In the genomic region with DNA sequence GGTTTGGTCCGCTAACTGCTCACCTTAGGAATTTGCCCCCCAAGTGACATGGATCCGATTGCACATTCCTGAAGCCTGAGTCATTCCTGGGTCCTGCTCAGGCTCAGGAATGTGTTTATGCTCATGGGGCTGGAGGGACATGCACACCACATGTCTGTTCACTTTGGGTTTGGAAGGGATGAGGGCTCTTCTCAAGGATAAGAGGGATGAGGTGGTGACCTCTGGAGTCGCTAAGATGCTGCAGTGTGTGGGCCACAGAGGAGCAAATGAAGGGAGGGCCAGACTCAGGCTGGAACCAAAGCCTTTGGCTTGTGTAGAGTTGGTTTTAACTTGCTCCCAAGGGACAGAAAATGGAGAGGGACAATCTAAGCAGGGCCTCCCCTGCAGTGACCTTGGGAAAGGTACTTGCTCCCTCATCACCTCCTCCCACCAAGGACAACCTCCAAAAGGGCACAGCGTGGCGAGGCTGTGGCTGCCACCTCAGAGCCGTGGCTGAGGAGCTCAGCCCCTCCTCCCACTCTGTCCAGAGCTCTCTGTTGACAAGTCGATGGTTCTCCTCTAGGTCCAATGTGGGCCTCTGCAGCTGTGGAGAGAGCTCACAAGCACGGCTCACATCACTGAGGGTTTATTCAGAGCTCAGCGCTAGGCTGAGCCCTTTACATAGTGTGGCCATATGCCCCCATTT, we compare ENCODE assay signal across 1 cellular context.
TF ChIP-seq lines count a peak whose summit lies in the region.

No MANE protein-coding gene starts in this region.

TF ChIP-seq in HepG2, 621 proteins besides CTCF, POLR2A, EP300 and RAD21 (continued from another document and continues in another):
- TF ChIP-seq, protein P1, sequence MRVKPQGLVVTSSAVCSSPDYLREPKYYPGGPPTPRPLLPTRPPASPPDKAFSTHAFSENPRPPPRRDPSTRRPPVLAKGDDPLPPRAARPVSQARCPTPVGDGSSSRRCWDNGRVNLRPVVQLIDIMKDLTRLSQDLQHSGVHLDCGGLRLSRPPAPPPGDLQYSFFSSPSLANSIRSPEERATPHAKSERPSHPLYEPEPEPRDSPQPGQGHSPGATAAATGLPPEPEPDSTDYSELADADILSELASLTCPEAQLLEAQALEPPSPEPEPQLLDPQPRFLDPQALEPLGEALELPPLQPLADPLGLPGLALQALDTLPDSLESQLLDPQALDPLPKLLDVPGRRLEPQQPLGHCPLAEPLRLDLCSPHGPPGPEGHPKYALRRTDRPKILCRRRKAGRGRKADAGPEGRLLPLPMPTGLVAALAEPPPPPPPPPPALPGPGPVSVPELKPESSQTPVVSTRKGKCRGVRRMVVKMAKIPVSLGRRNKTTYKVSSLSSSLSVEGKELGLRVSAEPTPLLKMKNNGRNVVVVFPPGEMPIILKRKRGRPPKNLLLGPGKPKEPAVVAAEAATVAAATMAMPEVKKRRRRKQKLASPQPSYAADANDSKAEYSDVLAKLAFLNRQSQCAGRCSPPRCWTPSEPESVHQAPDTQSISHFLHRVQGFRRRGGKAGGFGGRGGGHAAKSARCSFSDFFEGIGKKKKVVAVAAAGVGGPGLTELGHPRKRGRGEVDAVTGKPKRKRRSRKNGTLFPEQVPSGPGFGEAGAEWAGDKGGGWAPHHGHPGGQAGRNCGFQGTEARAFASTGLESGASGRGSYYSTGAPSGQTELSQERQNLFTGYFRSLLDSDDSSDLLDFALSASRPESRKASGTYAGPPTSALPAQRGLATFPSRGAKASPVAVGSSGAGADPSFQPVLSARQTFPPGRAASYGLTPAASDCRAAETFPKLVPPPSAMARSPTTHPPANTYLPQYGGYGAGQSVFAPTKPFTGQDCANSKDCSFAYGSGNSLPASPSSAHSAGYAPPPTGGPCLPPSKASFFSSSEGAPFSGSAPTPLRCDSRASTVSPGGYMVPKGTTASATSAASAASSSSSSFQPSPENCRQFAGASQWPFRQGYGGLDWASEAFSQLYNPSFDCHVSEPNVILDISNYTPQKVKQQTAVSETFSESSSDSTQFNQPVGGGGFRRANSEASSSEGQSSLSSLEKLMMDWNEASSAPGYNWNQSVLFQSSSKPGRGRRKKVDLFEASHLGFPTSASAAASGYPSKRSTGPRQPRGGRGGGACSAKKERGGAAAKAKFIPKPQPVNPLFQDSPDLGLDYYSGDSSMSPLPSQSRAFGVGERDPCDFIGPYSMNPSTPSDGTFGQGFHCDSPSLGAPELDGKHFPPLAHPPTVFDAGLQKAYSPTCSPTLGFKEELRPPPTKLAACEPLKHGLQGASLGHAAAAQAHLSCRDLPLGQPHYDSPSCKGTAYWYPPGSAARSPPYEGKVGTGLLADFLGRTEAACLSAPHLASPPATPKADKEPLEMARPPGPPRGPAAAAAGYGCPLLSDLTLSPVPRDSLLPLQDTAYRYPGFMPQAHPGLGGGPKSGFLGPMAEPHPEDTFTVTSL (CRISPR knock-in tag; IDR thresholded peaks at IDR 0.05; ENCODE audit: borderline replicate concordance), result peak; percentile 81; the same call in 1 of the 2 replicates
- TF ChIP-seq, protein P2, sequence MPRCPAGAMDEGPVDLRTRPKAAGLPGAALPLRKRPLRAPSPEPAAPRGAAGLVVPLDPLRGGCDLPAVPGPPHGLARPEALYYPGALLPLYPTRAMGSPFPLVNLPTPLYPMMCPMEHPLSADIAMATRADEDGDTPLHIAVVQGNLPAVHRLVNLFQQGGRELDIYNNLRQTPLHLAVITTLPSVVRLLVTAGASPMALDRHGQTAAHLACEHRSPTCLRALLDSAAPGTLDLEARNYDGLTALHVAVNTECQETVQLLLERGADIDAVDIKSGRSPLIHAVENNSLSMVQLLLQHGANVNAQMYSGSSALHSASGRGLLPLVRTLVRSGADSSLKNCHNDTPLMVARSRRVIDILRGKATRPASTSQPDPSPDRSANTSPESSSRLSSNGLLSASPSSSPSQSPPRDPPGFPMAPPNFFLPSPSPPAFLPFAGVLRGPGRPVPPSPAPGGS (CRISPR knock-in tag; IDR thresholded peaks at IDR 0.05), result no peak; the same call in 1 of the 2 replicates
- peak; percentile 23 for TF ChIP-seq YY1 (IDR thresholded peaks at IDR 0.05; ENCODE audit: insufficient read depth, insufficient replicate concordance, low read depth, low read length)
- no peak for TF ChIP-seq TSC22D2 (CRISPR knock-in tag; IDR thresholded peaks at IDR 0.05; ENCODE audit: borderline replicate concordance)
- TF ChIP-seq, protein P3, sequence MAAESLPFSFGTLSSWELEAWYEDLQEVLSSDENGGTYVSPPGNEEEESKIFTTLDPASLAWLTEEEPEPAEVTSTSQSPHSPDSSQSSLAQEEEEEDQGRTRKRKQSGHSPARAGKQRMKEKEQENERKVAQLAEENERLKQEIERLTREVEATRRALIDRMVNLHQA (CRISPR knock-in tag; IDR thresholded peaks at IDR 0.05), result no peak
- peak; percentile 88 for TF ChIP-seq MYC (CRISPR knock-in tag; IDR thresholded peaks at IDR 0.05; ENCODE audit: borderline replicate concordance)
- TF ChIP-seq, protein P4, sequence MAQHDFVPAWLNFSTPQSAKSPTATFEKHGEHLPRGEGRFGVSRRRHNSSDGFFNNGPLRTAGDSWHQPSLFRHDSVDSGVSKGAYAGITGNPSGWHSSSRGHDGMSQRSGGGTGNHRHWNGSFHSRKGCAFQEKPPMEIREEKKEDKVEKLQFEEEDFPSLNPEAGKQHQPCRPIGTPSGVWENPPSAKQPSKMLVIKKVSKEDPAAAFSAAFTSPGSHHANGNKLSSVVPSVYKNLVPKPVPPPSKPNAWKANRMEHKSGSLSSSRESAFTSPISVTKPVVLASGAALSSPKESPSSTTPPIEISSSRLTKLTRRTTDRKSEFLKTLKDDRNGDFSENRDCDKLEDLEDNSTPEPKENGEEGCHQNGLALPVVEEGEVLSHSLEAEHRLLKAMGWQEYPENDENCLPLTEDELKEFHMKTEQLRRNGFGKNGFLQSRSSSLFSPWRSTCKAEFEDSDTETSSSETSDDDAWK (CRISPR knock-in tag; IDR thresholded peaks at IDR 0.05), result no peak
- TF ChIP-seq, protein P5, sequence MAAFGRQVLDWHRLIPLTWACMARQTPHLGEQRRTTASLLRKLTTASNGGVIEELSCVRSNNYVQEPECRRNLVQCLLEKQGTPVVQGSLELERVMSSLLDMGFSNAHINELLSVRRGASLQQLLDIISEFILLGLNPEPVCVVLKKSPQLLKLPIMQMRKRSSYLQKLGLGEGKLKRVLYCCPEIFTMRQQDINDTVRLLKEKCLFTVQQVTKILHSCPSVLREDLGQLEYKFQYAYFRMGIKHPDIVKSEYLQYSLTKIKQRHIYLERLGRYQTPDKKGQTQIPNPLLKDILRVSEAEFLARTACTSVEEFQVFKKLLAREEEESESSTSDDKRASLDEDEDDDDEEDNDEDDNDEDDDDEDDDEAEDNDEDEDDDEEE (CRISPR knock-in tag; IDR thresholded peaks at IDR 0.05), result peak; percentile 89
- peak; percentile 77; the same call in 1 of the 2 replicates for TF ChIP-seq ZSCAN22 (CRISPR knock-in tag; IDR thresholded peaks at IDR 0.05)
- no peak for TF ChIP-seq RORA (CRISPR knock-in tag; IDR thresholded peaks at IDR 0.05)
- peak; percentile 96 for TF ChIP-seq MED1 (CRISPR knock-in tag; IDR thresholded peaks at IDR 0.05)
- TF ChIP-seq, protein P6, sequence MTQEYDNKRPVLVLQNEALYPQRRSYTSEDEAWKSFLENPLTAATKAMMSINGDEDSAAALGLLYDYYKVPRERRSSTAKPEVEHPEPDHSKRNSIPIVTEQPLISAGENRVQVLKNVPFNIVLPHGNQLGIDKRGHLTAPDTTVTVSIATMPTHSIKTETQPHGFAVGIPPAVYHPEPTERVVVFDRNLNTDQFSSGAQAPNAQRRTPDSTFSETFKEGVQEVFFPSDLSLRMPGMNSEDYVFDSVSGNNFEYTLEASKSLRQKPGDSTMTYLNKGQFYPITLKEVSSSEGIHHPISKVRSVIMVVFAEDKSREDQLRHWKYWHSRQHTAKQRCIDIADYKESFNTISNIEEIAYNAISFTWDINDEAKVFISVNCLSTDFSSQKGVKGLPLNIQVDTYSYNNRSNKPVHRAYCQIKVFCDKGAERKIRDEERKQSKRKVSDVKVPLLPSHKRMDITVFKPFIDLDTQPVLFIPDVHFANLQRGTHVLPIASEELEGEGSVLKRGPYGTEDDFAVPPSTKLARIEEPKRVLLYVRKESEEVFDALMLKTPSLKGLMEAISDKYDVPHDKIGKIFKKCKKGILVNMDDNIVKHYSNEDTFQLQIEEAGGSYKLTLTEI (CRISPR knock-in tag; conservative IDR thresholded peaks at IDR 0.05), result no peak
- TF ChIP-seq, protein P7, sequence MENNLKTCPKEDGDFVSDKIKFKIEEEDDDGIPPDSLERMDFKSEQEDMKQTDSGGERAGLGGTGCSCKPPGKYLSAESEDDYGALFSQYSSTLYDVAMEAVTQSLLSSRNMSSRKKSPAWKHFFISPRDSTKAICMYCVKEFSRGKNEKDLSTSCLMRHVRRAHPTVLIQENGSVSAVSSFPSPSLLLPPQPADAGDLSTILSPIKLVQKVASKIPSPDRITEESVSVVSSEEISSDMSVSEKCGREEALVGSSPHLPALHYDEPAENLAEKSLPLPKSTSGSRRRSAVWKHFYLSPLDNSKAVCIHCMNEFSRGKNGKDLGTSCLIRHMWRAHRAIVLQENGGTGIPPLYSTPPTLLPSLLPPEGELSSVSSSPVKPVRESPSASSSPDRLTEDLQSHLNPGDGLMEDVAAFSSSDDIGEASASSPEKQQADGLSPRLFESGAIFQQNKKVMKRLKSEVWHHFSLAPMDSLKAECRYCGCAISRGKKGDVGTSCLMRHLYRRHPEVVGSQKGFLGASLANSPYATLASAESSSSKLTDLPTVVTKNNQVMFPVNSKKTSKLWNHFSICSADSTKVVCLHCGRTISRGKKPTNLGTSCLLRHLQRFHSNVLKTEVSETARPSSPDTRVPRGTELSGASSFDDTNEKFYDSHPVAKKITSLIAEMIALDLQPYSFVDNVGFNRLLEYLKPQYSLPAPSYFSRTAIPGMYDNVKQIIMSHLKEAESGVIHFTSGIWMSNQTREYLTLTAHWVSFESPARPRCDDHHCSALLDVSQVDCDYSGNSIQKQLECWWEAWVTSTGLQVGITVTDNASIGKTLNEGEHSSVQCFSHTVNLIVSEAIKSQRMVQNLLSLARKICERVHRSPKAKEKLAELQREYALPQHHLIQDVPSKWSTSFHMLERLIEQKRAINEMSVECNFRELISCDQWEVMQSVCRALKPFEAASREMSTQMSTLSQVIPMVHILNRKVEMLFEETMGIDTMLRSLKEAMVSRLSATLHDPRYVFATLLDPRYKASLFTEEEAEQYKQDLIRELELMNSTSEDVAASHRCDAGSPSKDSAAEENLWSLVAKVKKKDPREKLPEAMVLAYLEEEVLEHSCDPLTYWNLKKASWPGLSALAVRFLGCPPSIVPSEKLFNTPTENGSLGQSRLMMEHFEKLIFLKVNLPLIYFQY (CRISPR knock-in tag; IDR thresholded peaks at IDR 0.05; ENCODE audit: borderline replicate concordance), result no peak; the same call in 1 of the 2 replicates
- peak; percentile 96 for TF ChIP-seq RARA (CRISPR knock-in tag; IDR thresholded peaks at IDR 0.05)
- TF ChIP-seq, protein P8, sequence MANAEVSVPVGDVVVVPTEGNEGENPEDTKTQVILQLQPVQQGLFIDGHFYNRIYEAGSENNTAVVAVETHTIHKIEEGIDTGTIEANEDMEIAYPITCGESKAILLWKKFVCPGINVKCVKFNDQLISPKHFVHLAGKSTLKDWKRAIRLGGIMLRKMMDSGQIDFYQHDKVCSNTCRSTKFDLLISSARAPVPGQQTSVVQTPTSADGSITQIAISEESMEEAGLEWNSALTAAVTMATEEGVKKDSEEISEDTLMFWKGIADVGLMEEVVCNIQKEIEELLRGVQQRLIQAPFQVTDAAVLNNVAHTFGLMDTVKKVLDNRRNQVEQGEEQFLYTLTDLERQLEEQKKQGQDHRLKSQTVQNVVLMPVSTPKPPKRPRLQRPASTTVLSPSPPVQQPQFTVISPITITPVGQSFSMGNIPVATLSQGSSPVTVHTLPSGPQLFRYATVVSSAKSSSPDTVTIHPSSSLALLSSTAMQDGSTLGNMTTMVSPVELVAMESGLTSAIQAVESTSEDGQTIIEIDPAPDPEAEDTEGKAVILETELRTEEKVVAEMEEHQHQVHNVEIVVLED (CRISPR knock-in tag; IDR thresholded peaks at IDR 0.05; ENCODE audit: borderline replicate concordance), result no peak; the same call in 1 of the 2 replicates
- TF ChIP-seq JDP2 (CRISPR knock-in tag; IDR thresholded peaks at IDR 0.05; ENCODE audit: borderline replicate concordance), result no peak
- TF ChIP-seq, protein P9, sequence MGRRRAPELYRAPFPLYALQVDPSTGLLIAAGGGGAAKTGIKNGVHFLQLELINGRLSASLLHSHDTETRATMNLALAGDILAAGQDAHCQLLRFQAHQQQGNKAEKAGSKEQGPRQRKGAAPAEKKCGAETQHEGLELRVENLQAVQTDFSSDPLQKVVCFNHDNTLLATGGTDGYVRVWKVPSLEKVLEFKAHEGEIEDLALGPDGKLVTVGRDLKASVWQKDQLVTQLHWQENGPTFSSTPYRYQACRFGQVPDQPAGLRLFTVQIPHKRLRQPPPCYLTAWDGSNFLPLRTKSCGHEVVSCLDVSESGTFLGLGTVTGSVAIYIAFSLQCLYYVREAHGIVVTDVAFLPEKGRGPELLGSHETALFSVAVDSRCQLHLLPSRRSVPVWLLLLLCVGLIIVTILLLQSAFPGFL (CRISPR knock-in tag; IDR thresholded peaks at IDR 0.05), result no peak
- TF ChIP-seq ZNF383 (CRISPR knock-in tag; IDR thresholded peaks at IDR 0.05; ENCODE audit: borderline replicate concordance), result no peak
- TF ChIP-seq, protein P10, sequence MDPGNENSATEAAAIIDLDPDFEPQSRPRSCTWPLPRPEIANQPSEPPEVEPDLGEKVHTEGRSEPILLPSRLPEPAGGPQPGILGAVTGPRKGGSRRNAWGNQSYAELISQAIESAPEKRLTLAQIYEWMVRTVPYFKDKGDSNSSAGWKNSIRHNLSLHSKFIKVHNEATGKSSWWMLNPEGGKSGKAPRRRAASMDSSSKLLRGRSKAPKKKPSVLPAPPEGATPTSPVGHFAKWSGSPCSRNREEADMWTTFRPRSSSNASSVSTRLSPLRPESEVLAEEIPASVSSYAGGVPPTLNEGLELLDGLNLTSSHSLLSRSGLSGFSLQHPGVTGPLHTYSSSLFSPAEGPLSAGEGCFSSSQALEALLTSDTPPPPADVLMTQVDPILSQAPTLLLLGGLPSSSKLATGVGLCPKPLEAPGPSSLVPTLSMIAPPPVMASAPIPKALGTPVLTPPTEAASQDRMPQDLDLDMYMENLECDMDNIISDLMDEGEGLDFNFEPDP (CRISPR knock-in tag; conservative IDR thresholded peaks at IDR 0.05), result no peak
